Comparison of ENCODE assay signal across 15 cellular contexts in the genomic region with DNA sequence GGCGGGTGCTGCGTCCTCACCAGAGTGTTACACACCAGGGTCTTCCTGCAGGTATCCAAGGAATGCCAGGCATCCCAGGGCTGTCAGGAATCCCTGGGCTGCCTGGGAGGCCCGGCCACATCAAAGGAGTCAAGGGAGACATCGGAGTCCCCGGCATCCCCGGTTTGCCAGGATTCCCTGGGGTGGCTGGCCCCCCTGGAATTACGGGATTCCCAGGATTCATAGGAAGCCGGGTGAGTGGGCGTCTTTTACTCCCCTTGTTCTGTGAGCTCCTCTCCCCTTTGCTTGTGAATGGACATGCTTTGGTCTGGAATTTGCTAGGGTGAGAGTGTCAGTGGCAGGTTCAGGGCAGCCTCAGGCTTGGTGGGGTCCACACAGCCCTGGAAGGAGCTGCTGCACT.
DNase-seq lines count a peak whose midpoint lies in the region; ATAC-seq, FAIRE-seq and TF ChIP-seq lines count a peak whose summit lies in the region.
"Had no signal": no experiment of that assay in that cellular context is flagged by ENCODE, and none has a peak within 500 bp of the region (broad histone marks: within the 10 kb centered on the region; RNA-seq: fewer than 3 reads in every experiment).

No MANE protein-coding gene starts in this region.

- H3K23ac ChIP-seq in trophoblast cell (ENCODE audit: low read length) = no peak overlapping the region

- no peak overlapping the region for H3K9ac ChIP-seq in trophoblast cell (ENCODE audit: low read length)

- H3K4me1 ChIP-seq in SJCRH30 = peaks cover 13% of the 10 kb centered on the region
- peaks cover 9% of the 10 kb centered on the region; the same call in 1 of the 2 replicates for H3K4me1 ChIP-seq in iPS DF 6.9 (ENCODE audit: control insufficient read depth, insufficient read depth, low read length)
- peaks cover 29 to 32% of the 10 kb centered on the region in 2 experiments for H3K4me1 ChIP-seq in trophoblast cell (ENCODE audit: control insufficient read depth in 1 of 2, insufficient read depth in 2 of 2, low read length in 2 of 2)
- no peaks in the 10 kb centered on the region for H3K4me1 ChIP-seq in Peyer's patch
- H3K4me1 ChIP-seq: lower lobe of right lung, transverse colon had no signal

- H3K9me3 ChIP-seq in SJCRH30 (replicated peaks) = no peaks in the 10 kb centered on the region
- H3K9me3 ChIP-seq in iPS DF 6.9 (ENCODE audit: control insufficient read depth, insufficient read depth, low read length) = no peaks in the 10 kb centered on the region
- H3K9me3 ChIP-seq in trophoblast cell (ENCODE audit: insufficient read depth, low read depth, low read length) = peaks cover 2% of the 10 kb centered on the region
- no peaks in the 10 kb centered on the region for H3K9me3 ChIP-seq in Peyer's patch
- H3K9me3 ChIP-seq: lower lobe of right lung, transverse colon had no signal

- peak overlapping the region; percentile 92 for H2BK120ac ChIP-seq in trophoblast cell (ENCODE audit: insufficient read depth, low read length, poor library complexity)

- no peak overlapping the region for H3K4me3 ChIP-seq in SJCRH30
- H3K4me3 ChIP-seq in iPS DF 6.9 (ENCODE audit: low read length) = no peak overlapping the region
- H3K4me3 ChIP-seq in trophoblast cell (ENCODE audit: low read depth, low read length) = no peak overlapping the region
- H3K4me3 ChIP-seq in Peyer's patch = no peak overlapping the region
- H3K4me3 ChIP-seq: lower lobe of right lung, transverse colon had no signal

- H2AK5ac ChIP-seq in trophoblast cell (ENCODE audit: low read length) = peak overlapping the region; percentile 80

- H4K12ac ChIP-seq in trophoblast cell (ENCODE audit: low read depth, low read length) = peak overlapping the region; percentile 45

- peaks cover 24% of the 10 kb centered on the region for H3K79me1 ChIP-seq in trophoblast cell (ENCODE audit: low read length)

- H4K91ac ChIP-seq in trophoblast cell (ENCODE audit: low read depth, low read length) = peak overlapping the region; percentile 94

- peak overlapping the region; percentile 66 for H2BK12ac ChIP-seq in trophoblast cell (ENCODE audit: low read length)

- H2AFZ ChIP-seq in trophoblast cell (ENCODE audit: insufficient read depth, low read length, poor library complexity) = peak overlapping the region; percentile 28

- H3K18ac ChIP-seq in trophoblast cell (ENCODE audit: low read length) = peak overlapping the region; percentile 58

- no peak for TF ChIP-seq CTCF in Peyer's patch (IDR thresholded peaks at IDR 0.05)

- H3K27me3 ChIP-seq in SJCRH30 (no peaks in the 10 kb centered on the region), iPS DF 6.9 (ENCODE audit: control insufficient read depth, insufficient read depth, low read length) (no peaks in the 10 kb centered on the region), trophoblast cell (ENCODE audit: insufficient read depth, low read length) (no peaks in the 10 kb centered on the region), Peyer's patch (no peaks in the 10 kb centered on the region)
- H3K27me3 ChIP-seq: transverse colon had no signal

- FAIRE-seq in H54 (lab: Jason Lieb, UNC) = no peak

- peak overlapping the region; percentile 44; the same call in 1 of the 2 replicates for H3K27ac ChIP-seq in SJCRH30
- no peak overlapping the region for H3K27ac ChIP-seq in iPS DF 6.9 (ENCODE audit: low read length)
- H3K27ac ChIP-seq in trophoblast cell (ENCODE audit: low read depth, low read length) = peak overlapping the region; percentile 97
- no peak overlapping the region for H3K27ac ChIP-seq in Peyer's patch
- H3K27ac ChIP-seq: lower lobe of right lung, transverse colon had no signal

- H3K4me2 ChIP-seq in trophoblast cell (ENCODE audit: low read length) = peak overlapping the region; percentile 41

- TF ChIP-seq POLR2A in H54 (IDR thresholded peaks at IDR 0.05; ENCODE audit: low read depth, low read length) (no peak), Peyer's patch (IDR thresholded peaks at IDR 0.05) (no peak)

- H3K79me2 ChIP-seq in trophoblast cell (ENCODE audit: control insufficient read depth, insufficient read depth, low read length, poor library complexity) = peaks cover 6% of the 10 kb centered on the region

- peak overlapping the region; percentile 63 for H4K8ac ChIP-seq in trophoblast cell (ENCODE audit: low read depth, low read length)

- WGBS in iPS DF 6.9 (ENCODE audit: insufficient coverage, insufficient read length) = no CpG with 5 or more reads among the region's 9 CpGs
- no CpG with 5 or more reads among the region's 9 CpGs for WGBS in trophoblast cell (ENCODE audit: extremely low coverage, insufficient coverage, insufficient read length)

- peaks cover 49% of the 10 kb centered on the region for H3K36me3 ChIP-seq in SJCRH30
- H3K36me3 ChIP-seq in iPS DF 6.9 (ENCODE audit: control insufficient read depth, insufficient read depth, low read length) = peaks cover 5% of the 10 kb centered on the region; the same call in 1 of the 2 replicates
- peaks cover 52 to 68% of the 10 kb centered on the region in 2 experiments for H3K36me3 ChIP-seq in trophoblast cell (ENCODE audit: control insufficient read depth in 1 of 2, insufficient read depth in 2 of 2, low read length in 2 of 2)
- H3K36me3 ChIP-seq in Peyer's patch = peaks cover 0 to 23% (median 0%) of the 10 kb centered on the region in 3 donors

- H2BK5ac ChIP-seq in trophoblast cell (ENCODE audit: low read depth, low read length, poor library complexity) = peak overlapping the region; percentile 93

- H3K14ac ChIP-seq in trophoblast cell (ENCODE audit: low read length) = peak overlapping the region; percentile 78

- peak overlapping the region; percentile 78 for H3K4ac ChIP-seq in trophoblast cell (ENCODE audit: low read depth, low read length)

- no peak for ATAC-seq in HG03378 (IDR thresholded peaks at IDR 0.05; ENCODE audit: unreplicated experiment)

- DNase-seq in H54 (ENCODE audit: insufficient read length, low spot score) = peak; percentile 40
- DNase-seq in SJCRH30 = peak; percentile 29 to 74
- peak; percentile 41 for DNase-seq in iPS DF 6.9 (ENCODE audit: low read depth, low spot score)
- peak; percentile 59 to 64 for DNase-seq in trophoblast cell
- DNase-seq in KG1 (lab: John Stamatoyannopoulos, UW) = no peak
- no peak for DNase-seq in Peyer's patch
- no peak for DNase-seq in hippocampal formation (lab: John Stamatoyannopoulos, UW)
- DNase-seq: activated CD4-positive, alpha-beta T cell treated with anti-CD3 and anti-CD28 coated beads, Interleukin-2, amount 10 ng/mL, durations not matched to agents 24 days and 14 days; activated T-cell treated with anti-CD3 and anti-CD28 coated beads for 4 hours; AML-193; lower lobe of right lung; MV-4-11; SIG-M5; transverse colon had no signal

Comparison
In these comparisons a context has a peak if more than half of its experiments do, and no peak if none do; other contexts are left out.
1. DNase-seq: peak in H54 (single experiment), SJCRH30 (2 of 2), iPS DF 6.9 (single experiment) and trophoblast cell (2 of 2); none in KG1 (single experiment), Peyer's patch (0 of 3) and hippocampal formation (0 of 2).
2. H3K27ac ChIP-seq: peak in SJCRH30 (single experiment) and trophoblast cell (single experiment); none in iPS DF 6.9 (single experiment) and Peyer's patch (0 of 4).